Comparison of ENCODE assay signal across 11 cellular contexts in the genomic region with DNA sequence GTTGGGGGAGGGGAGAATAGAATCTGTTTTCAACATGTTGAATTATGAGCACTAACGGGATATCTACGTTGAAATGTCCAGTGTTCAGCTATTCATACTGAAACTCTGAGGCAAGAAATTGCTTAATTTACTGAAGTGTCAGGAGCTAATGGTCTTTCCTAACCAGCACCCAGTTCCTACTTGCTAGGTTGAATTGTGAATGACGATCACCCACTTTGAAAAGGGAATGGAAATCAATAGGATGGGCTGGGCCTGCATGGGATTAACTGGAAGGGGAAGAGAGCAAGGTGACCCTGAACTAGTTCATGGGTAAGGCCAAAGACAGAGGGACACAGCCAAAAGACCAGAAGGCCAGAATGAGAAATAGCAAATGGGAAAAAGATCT. TPM values are rescaled to one million over a fixed set of nuclear protein-coding genes. Genes with fewer than 3 reads are reported as not detected.
A peak's percentile ranks its signal among the peaks of the same experiment; 100 is the strongest.
DNase-seq lines count a peak whose midpoint lies in the region; ATAC-seq and TF ChIP-seq lines count a peak whose summit lies in the region.
"Had no signal": no experiment of that assay in that cellular context is flagged by ENCODE, and none has a peak within 500 bp of the region (broad histone marks: within the 10 kb centered on the region; RNA-seq: fewer than 3 reads in every experiment).

No MANE protein-coding gene starts in this region.

- peaks cover 46% of the 10 kb centered on the region for H3K4me1 Mint-ChIP-seq in activated naive CD4-positive, alpha-beta T cell treated with anti-CD3 and anti-CD28 coated beads for 36 hours (ENCODE audit: low read depth)
- peaks cover 22% of the 10 kb centered on the region for H3K4me1 Mint-ChIP-seq in activated naive CD4-positive, alpha-beta T cell treated with anti-CD3 and anti-CD28 coated beads, Interleukin-2, amount 10 ng/mL, durations not matched to agents 7 days and 5 days

- ATAC-seq in right lobe of liver = peak; percentile 49 to 75 (median 63)
- ATAC-seq in GM21737 (IDR thresholded peaks at IDR 0.05; ENCODE audit: unreplicated experiment) = no peak
- ATAC-seq in GM19455 (IDR thresholded peaks at IDR 0.05; ENCODE audit: unreplicated experiment) = no peak
- ATAC-seq: activated CD8-positive, alpha-beta T cell treated with anti-CD3 and anti-CD28 coated beads, Interleukin-2, amount 10 ng/mL, durations not matched to agents 7 days and 5 days; SK-N-SH treated with all-trans-retinoic acid at 6 μM for 48 hours had no signal

- TF ChIP-seq CTCF in right lobe of liver (IDR thresholded peaks at IDR 0.05) = no peak
- TF ChIP-seq CTCF in sigmoid colon (IDR thresholded peaks at IDR 0.05) = no peak

- CTCF ChIA-PET in activated naive CD4-positive, alpha-beta T cell treated with anti-CD3 and anti-CD28 coated beads for 36 hours (lab: Charles Lee) = no interaction called here
- CTCF ChIA-PET in activated naive CD4-positive, alpha-beta T cell treated with anti-CD3 and anti-CD28 coated beads, Interleukin-2, amount 10 ng/mL, durations not matched to agents 7 days and 5 days (lab: Charles Lee) = no interaction called here

- 15% methylated on average over 3 of the region's 3 CpGs for WGBS in right lobe of liver (ENCODE audit: insufficient coverage, low coverage, low lambda C conversion rate, missing lambda C conversion rate)
- 97% methylated on average over 3 of the region's 3 CpGs for WGBS in thymus
- 80 to 90% methylated on average over 3 of the region's 3 CpGs for WGBS in sigmoid colon, 2 donors

- no peaks in the 10 kb centered on the region for H3K27me3 ChIP-seq in adipocyte (replicated peaks; ENCODE audit: control insufficient read depth, insufficient read depth, low read length)
- H3K27me3 ChIP-seq in right lobe of liver = no peaks in the 10 kb centered on the region
- H3K27me3 ChIP-seq in thymus (ENCODE audit: control insufficient read depth, insufficient read depth) = no peaks in the 10 kb centered on the region
- H3K27me3 ChIP-seq in sigmoid colon = no peaks in the 10 kb centered on the region

- H3K9me3 ChIP-seq in adipocyte (ENCODE audit: control insufficient read depth, low read length) = no peaks in the 10 kb centered on the region
- no peaks in the 10 kb centered on the region for H3K9me3 ChIP-seq in right lobe of liver
- no peaks in the 10 kb centered on the region for H3K9me3 ChIP-seq in thymus (ENCODE audit: control insufficient read depth)
- no peaks in the 10 kb centered on the region for H3K9me3 ChIP-seq in sigmoid colon

- H3K4me1 ChIP-seq in adipocyte (ENCODE audit: control insufficient read depth, insufficient read depth, low read length) (peaks cover 83% of the 10 kb centered on the region), right lobe of liver (peaks cover 5 to 85% (median 45%) of the 10 kb centered on the region in 4 donors), thymus (ENCODE audit: control insufficient read depth, insufficient read depth, low read length) (peaks cover 34% of the 10 kb centered on the region), sigmoid colon (peaks cover 0 to 33% (median 27%) of the 10 kb centered on the region in 4 donors)

- peak; percentile 34 for TF ChIP-seq POLR2A in right lobe of liver (IDR thresholded peaks at IDR 0.05)
- TF ChIP-seq POLR2A in sigmoid colon (IDR thresholded peaks at IDR 0.05) = no peak

- peak overlapping the region; percentile 63 for H3K9ac ChIP-seq in adipocyte (ENCODE audit: low read length)

- no peaks in the 10 kb centered on the region for H3K27me3 Mint-ChIP-seq in activated naive CD4-positive, alpha-beta T cell treated with anti-CD3 and anti-CD28 coated beads for 36 hours (ENCODE audit: low read depth)
- no peaks in the 10 kb centered on the region for H3K27me3 Mint-ChIP-seq in activated naive CD4-positive, alpha-beta T cell treated with anti-CD3 and anti-CD28 coated beads, Interleukin-2, amount 10 ng/mL, durations not matched to agents 7 days and 5 days

- no peaks in the 10 kb centered on the region for H3K9me3 Mint-ChIP-seq in activated naive CD4-positive, alpha-beta T cell treated with anti-CD3 and anti-CD28 coated beads for 36 hours
- no peaks in the 10 kb centered on the region for H3K9me3 Mint-ChIP-seq in activated naive CD4-positive, alpha-beta T cell treated with anti-CD3 and anti-CD28 coated beads, Interleukin-2, amount 10 ng/mL, durations not matched to agents 7 days and 5 days

- H3K36me3 Mint-ChIP-seq in activated naive CD4-positive, alpha-beta T cell treated with anti-CD3 and anti-CD28 coated beads for 36 hours (ENCODE audit: low read depth) = peaks cover 3% of the 10 kb centered on the region
- peaks cover 5% of the 10 kb centered on the region for H3K36me3 Mint-ChIP-seq in activated naive CD4-positive, alpha-beta T cell treated with anti-CD3 and anti-CD28 coated beads, Interleukin-2, amount 10 ng/mL, durations not matched to agents 7 days and 5 days

- peak overlapping the region; percentile 51 for H3K4me3 ChIP-seq in adipocyte (ENCODE audit: low read length)
- no peak overlapping the region for H3K4me3 ChIP-seq in right lobe of liver
- no peak overlapping the region for H3K4me3 ChIP-seq in thymus (ENCODE audit: low read length)
- H3K4me3 ChIP-seq in sigmoid colon = no peak overlapping the region

- no peak overlapping the region for H3K4me3 Mint-ChIP-seq in activated naive CD4-positive, alpha-beta T cell treated with anti-CD3 and anti-CD28 coated beads for 36 hours
- no peak overlapping the region for H3K4me3 Mint-ChIP-seq in activated naive CD4-positive, alpha-beta T cell treated with anti-CD3 and anti-CD28 coated beads, Interleukin-2, amount 10 ng/mL, durations not matched to agents 7 days and 5 days
- H3K4me3 Mint-ChIP-seq: activated CD8-positive, alpha-beta T cell treated with anti-CD3 and anti-CD28 coated beads, Interleukin-2, amount 10 ng/mL, durations not matched to agents 7 days and 5 days had no signal

- no peak for TF ChIP-seq EP300 in sigmoid colon (IDR thresholded peaks at IDR 0.05)

- H3K27ac Mint-ChIP-seq in activated naive CD4-positive, alpha-beta T cell treated with anti-CD3 and anti-CD28 coated beads for 36 hours = peak overlapping the region; percentile 25
- H3K27ac Mint-ChIP-seq in activated naive CD4-positive, alpha-beta T cell treated with anti-CD3 and anti-CD28 coated beads, Interleukin-2, amount 10 ng/mL, durations not matched to agents 7 days and 5 days = no peak overlapping the region
- H3K27ac Mint-ChIP-seq: activated CD8-positive, alpha-beta T cell treated with anti-CD3 and anti-CD28 coated beads, Interleukin-2, amount 10 ng/mL, durations not matched to agents 7 days and 5 days had no signal

- intact Hi-C loops in activated naive CD4-positive, alpha-beta T cell treated with anti-CD3 and anti-CD28 coated beads for 36 hours (cut with micrococcal nuclease) = loop anchor here (2.0 kb wide), 1 partner anchor 44 kb away; no protein-coding TSS in a partner anchor
- intact Hi-C loops in right lobe of liver (cut with DNase I) = no loop called here
- intact Hi-C loops in sigmoid colon (cut with DNase I) = no loop called here

- no peak for DNase-seq in activated naive CD4-positive, alpha-beta T cell treated with anti-CD3 and anti-CD28 coated beads for 36 hours
- DNase-seq in activated naive CD4-positive, alpha-beta T cell treated with anti-CD3 and anti-CD28 coated beads, Interleukin-2, amount 10 ng/mL, durations not matched to agents 7 days and 5 days = no peak
- DNase-seq in adipocyte (ENCODE audit: low read depth) (no peak), right lobe of liver (peak in 1 of 3 donors; percentile 72), sigmoid colon (no peak)
- DNase-seq: activated CD8-positive, alpha-beta T cell treated with anti-CD3 and anti-CD28 coated beads, Interleukin-2, amount 10 ng/mL, durations not matched to agents 7 days and 5 days; amygdala had no signal

- H3K36me3 ChIP-seq in adipocyte (ENCODE audit: control insufficient read depth, insufficient read depth, low read length, severe bottlenecking) (peaks cover 3% of the 10 kb centered on the region), right lobe of liver (no peaks in the 10 kb centered on the region), thymus (ENCODE audit: control insufficient read depth, insufficient read depth) (no peaks in the 10 kb centered on the region), sigmoid colon (no peaks in the 10 kb centered on the region)

- H3K27ac ChIP-seq in right lobe of liver (peak overlapping the region; percentile 54 to 88 (median 77)), thymus (ENCODE audit: low read depth) (peak overlapping the region; percentile 27), sigmoid colon (peak overlapping the region in 2 of 4 donors; percentile 19 to 28)

RNA-seq across cellular contexts. Expression of gene HIPK2, which starts 51.3 kb away (rescaled TPM):
- total RNA-seq in activated naive CD4-positive, alpha-beta T cell treated with anti-CD3 and anti-CD28 coated beads for 36 hours = 10 to 100 TPM; 16.8 to 17.3 TPM
- 10 to 100 TPM; 48.5 to 68.0 (median 59.6) TPM for total RNA-seq in right lobe of liver
- 5.8 TPM for polyA plus RNA-seq in thymus
- 10 to 100 TPM in 1 of 4 donors, 1 to 10 TPM in 3; 7.8 to 11.6 (median 8.8) TPM for total RNA-seq in sigmoid colon
- 10 to 100 TPM in 1 of 3 donors, 1 to 10 TPM in 2; 2.4 to 15.7 (median 7.6) TPM for polyA plus RNA-seq in sigmoid colon

Comparison
In these comparisons a context has a peak if more than half of its experiments do, and no peak if none do; other contexts are left out.
1. ATAC-seq: peak in right lobe of liver (4 of 4); none in GM21737 (single experiment) and GM19455 (single experiment).